8 cellular contexts compared by ENCODE assay signal in genomic region chr12:106345739-106346138, GRCh38. TPM values are rescaled to one million over a fixed set of nuclear protein-coding genes. Genes with fewer than 3 reads are reported as not detected.
DNase-seq lines count a peak whose midpoint lies in the region; ATAC-seq, FAIRE-seq and TF ChIP-seq lines count a peak whose summit lies in the region.

No MANE protein-coding gene starts in this region.

- no peak overlapping the region for H3K27ac ChIP-seq in right cardiac atrium (ENCODE audit: low read length)
- no peak overlapping the region for H3K27ac ChIP-seq in small intestine (ENCODE audit: low read depth in 1 of 2, low read length in 1 of 2)

- no peak for FAIRE-seq in small intestine (lab: Jason Lieb, UNC)

- TF ChIP-seq EP300 in Ishikawa (IDR thresholded peaks at IDR 0.05; ENCODE audit: borderline replicate concordance): no peak

- WGBS in right cardiac atrium: 69% methylated on average over 5 of the region's 5 CpGs
- WGBS in small intestine, 3 donors: 59 to 78% (median 69%) methylated on average over 5 of the region's 5 CpGs

- H3K4me1 ChIP-seq in right cardiac atrium (ENCODE audit: control insufficient read depth, insufficient read depth, low read length) (peaks cover 8% of the 10 kb centered on the region), small intestine (ENCODE audit: control insufficient read depth in 2 of 2, insufficient read depth in 1 of 2, low read depth in 1 of 2, low read length in 1 of 2) (peaks cover 0 to 3% of the 10 kb centered on the region in 2 donors)

- peak; percentile 22 for TF ChIP-seq CTCF in WI38 (IDR thresholded peaks at IDR 0.05; ENCODE audit: low read depth, low read length)

- DNase-seq in COR-L47 (lab: John Stamatoyannopoulos, UW) (peak; percentile 64), right cardiac atrium (peak in 1 of 3 donors; percentile 28), small intestine (peak; percentile 64)
- no peak for DNase-seq in activated CD4-positive, alpha-beta T cell treated with anti-CD3 and anti-CD28 coated beads for 4 hours

- H3K9me3 ChIP-seq in right cardiac atrium (ENCODE audit: control insufficient read depth, low read length): no peaks in the 10 kb centered on the region
- H3K9me3 ChIP-seq in small intestine (ENCODE audit: control insufficient read depth, low read depth): no peaks in the 10 kb centered on the region

- H3K4me3 ChIP-seq in WI38 (ENCODE audit: low read depth, low read length) (no peak overlapping the region), right cardiac atrium (ENCODE audit: low read length) (no peak overlapping the region), small intestine (ENCODE audit: low read depth in 1 of 2, low read length in 2 of 2) (no peak overlapping the region)

- ATAC-seq in right cardiac atrium (peak; percentile 54 to 56), GM21367 (IDR thresholded peaks at IDR 0.05; ENCODE audit: unreplicated experiment) (no peak), HG02938 (IDR thresholded peaks at IDR 0.05; ENCODE audit: unreplicated experiment) (no peak)

- no peaks in the 10 kb centered on the region for H3K36me3 ChIP-seq in small intestine (ENCODE audit: control insufficient read depth in 2 of 2, insufficient read depth in 2 of 2, low read length in 2 of 2)

- intact Hi-C loops in right cardiac atrium (cut with DNase I): loop anchor here in 3 of 4 donors (5.0 to 10.0 kb wide), 3 partner anchors 101 to 113 kb away; partner anchors contain the start of gene CKAP4 (in 1 of the 3)

- peak; percentile 71 for TF ChIP-seq RAD21 in Ishikawa (IDR thresholded peaks at IDR 0.05; ENCODE audit: low read depth)

- H3K27me3 ChIP-seq in right cardiac atrium (ENCODE audit: control insufficient read depth, insufficient read depth): no peaks in the 10 kb centered on the region
- no peaks in the 10 kb centered on the region for H3K27me3 ChIP-seq in small intestine (ENCODE audit: control insufficient read depth in 2 of 2, insufficient read depth in 2 of 2, low read length in 2 of 2)

TF ChIP-seq in Ishikawa, 13 proteins besides CTCF, POLR2A, EP300 and RAD21:
- no peak for TF ChIP-seq NFIC (IDR thresholded peaks at IDR 0.05)
- TF ChIP-seq TCF12 (IDR thresholded peaks at IDR 0.05; ENCODE audit: low read depth): 0 out of 2 replicates have a peak, but pooled peaks have one; percentile 27

RNA-seq across cellular contexts. Expression of gene POLR3B, which starts 11.8 kb away (rescaled TPM):
- total RNA-seq in right cardiac atrium: 1 to 10 TPM; 7.1 to 8.6 (median 7.9) TPM
- polyA plus RNA-seq in right cardiac atrium (3.4 TPM), small intestine (1 to 10 TPM; 1.8 to 5.3 (median 2.7) TPM)

RNA-seq across cellular contexts. Expression of gene TCP11L2, which starts 43.2 kb away (rescaled TPM):
- 10 to 100 TPM; 54.0 to 64.5 (median 61.9) TPM for total RNA-seq in right cardiac atrium
- polyA plus RNA-seq in right cardiac atrium (14.2 TPM), small intestine (1 to 10 TPM; 2.7 to 6.2 (median 5.3) TPM)

Comparison
In these comparisons a context has a peak if more than half of its experiments do, and no peak if none do; other contexts are left out.
1. DNase-seq: peak in COR-L47 (single experiment) and small intestine (single experiment); none in activated CD4-positive, alpha-beta T cell treated with anti-CD3 and anti-CD28 coated beads for 4 hours (0 of 2).
2. ATAC-seq: peak in right cardiac atrium (2 of 2); none in GM21367 (single experiment) and HG02938 (single experiment).